Comparison of ENCODE assay signal across 20 cellular contexts in genomic region chr3:115704661-115705338, GRCh38.
DNase-seq lines count a peak whose midpoint lies in the region; ATAC-seq and TF ChIP-seq lines count a peak whose summit lies in the region.
"Had no signal": no experiment of that assay in that cellular context is flagged by ENCODE, and none has a peak within 500 bp of the region (broad histone marks: within the 10 kb centered on the region; RNA-seq: fewer than 3 reads in every experiment).

No MANE protein-coding gene starts in this region.

- H3K4me1 Mint-ChIP-seq in CD4-positive, alpha-beta T cell (ENCODE audit: low read depth) = no peaks in the 10 kb centered on the region
- H3K4me1 Mint-ChIP-seq: activated CD4-positive, alpha-beta T cell treated with anti-CD3 and anti-CD28 coated beads, Interleukin-2, amount 10 ng/mL, durations not matched to agents 7 days and 5 days; naive thymus-derived CD8-positive, alpha-beta T cell had no signal

- H3K9ac ChIP-seq in OCI-LY3 (ENCODE audit: low read length) = peak overlapping the region; percentile 47

- POLR2A ChIA-PET in CD4-positive, alpha-beta T cell (lab: Charles Lee) = no interaction called here

- intact Hi-C loops in heart right ventricle (cut with DNase I) = no loop called here
- intact Hi-C loops in CD4-positive, alpha-beta T cell (cut with DNase I, micrococcal nuclease) = no loop called here

- ATAC-seq in HG02870 (IDR thresholded peaks at IDR 0.05; ENCODE audit: unreplicated experiment) (peak; percentile 83), heart right ventricle (no peak)
- no peak for ATAC-seq in CD4-positive, alpha-beta T cell (ENCODE audit: poor library complexity)
- ATAC-seq: activated T-cell treated with anti-CD3 and anti-CD28 coated beads, Interleukin-2, amount 50 U/mL, for 4 hours; left ventricle myocardium superior; naive thymus-derived CD8-positive, alpha-beta T cell had no signal

- no peak overlapping the region for H3K4me3 Mint-ChIP-seq in CD4-positive, alpha-beta T cell
- H3K4me3 Mint-ChIP-seq: activated CD4-positive, alpha-beta T cell treated with anti-CD3 and anti-CD28 coated beads, Interleukin-2, amount 10 ng/mL, durations not matched to agents 7 days and 5 days; activated T-cell treated with anti-CD3 and anti-CD28 coated beads, Interleukin-2, amount 50 U/mL, for 4 hours; naive thymus-derived CD8-positive, alpha-beta T cell had no signal

- peaks cover 11% of the 10 kb centered on the region for H3K36me3 ChIP-seq in OCI-LY3 (replicated peaks; ENCODE audit: low read depth, low read length)
- H3K36me3 ChIP-seq in heart right ventricle = no peaks in the 10 kb centered on the region
- H3K36me3 ChIP-seq: esophagus muscularis mucosa had no signal

- TF ChIP-seq CTCF in OCI-LY3 (IDR thresholded peaks at IDR 0.05; ENCODE audit: low read depth, low read length) (no peak), fibroblast of villous mesenchyme (IDR thresholded peaks at IDR 0.05; ENCODE audit: insufficient read depth, low read depth, low read length) (no peak), heart right ventricle (IDR thresholded peaks at IDR 0.05) (no peak)
- TF ChIP-seq CTCF in CD4-positive, alpha-beta T cell (IDR thresholded peaks at IDR 0.05) = no peak

- CTCF ChIA-PET in CD4-positive, alpha-beta T cell (lab: Charles Lee) = no interaction called here

- H4K20me1 ChIP-seq in OCI-LY3 (ENCODE audit: insufficient read depth, low read length) = no peaks in the 10 kb centered on the region

- H3K79me2 ChIP-seq in OCI-LY3 (ENCODE audit: low read length) = no peaks in the 10 kb centered on the region

- H3K9me3 ChIP-seq in OCI-LY3 (ENCODE audit: insufficient read depth, low read length) = peaks cover 12% of the 10 kb centered on the region
- peaks cover 0 to 6% (median 0%) of the 10 kb centered on the region in 11 donors for H3K9me3 ChIP-seq in heart right ventricle
- no peaks in the 10 kb centered on the region for H3K9me3 ChIP-seq in CD4-positive, alpha-beta T cell (ENCODE audit: control insufficient read depth, low read length)
- H3K9me3 ChIP-seq: esophagus muscularis mucosa, testis had no signal

- H2AFZ ChIP-seq in OCI-LY3 (ENCODE audit: low read depth, low read length) = peak overlapping the region; percentile 77

- H3K27ac ChIP-seq in OCI-LY3 (ENCODE audit: low read length) (peak overlapping the region; percentile 84), heart right ventricle (no peak overlapping the region)
- H3K27ac ChIP-seq in CD4-positive, alpha-beta T cell (ENCODE audit: low read depth, low read length) = no peak overlapping the region
- H3K27ac ChIP-seq: esophagus muscularis mucosa, testis had no signal

- peak overlapping the region; percentile 78 for H3K4me2 ChIP-seq in OCI-LY3 (ENCODE audit: low read length)

- H3K4me3 ChIP-seq in OCI-LY3 (ENCODE audit: low read length) = peak overlapping the region; percentile 58
- H3K4me3 ChIP-seq in fibroblast of villous mesenchyme (ENCODE audit: low read depth, low read length) = no peak overlapping the region
- no peak overlapping the region for H3K4me3 ChIP-seq in heart right ventricle
- H3K4me3 ChIP-seq: esophagus muscularis mucosa, testis had no signal

- WGBS in heart right ventricle, 2 donors = 81 to 89% methylated on average over 4 of the region's 4 CpGs

- H3K27me3 ChIP-seq in OCI-LY3 (ENCODE audit: low read depth, low read length) = no peaks in the 10 kb centered on the region
- no peaks in the 10 kb centered on the region for H3K27me3 ChIP-seq in heart right ventricle
- H3K27me3 ChIP-seq in CD4-positive, alpha-beta T cell (ENCODE audit: control insufficient read depth, insufficient read depth, low read length) = peaks cover 3% of the 10 kb centered on the region
- H3K27me3 ChIP-seq: esophagus muscularis mucosa, testis had no signal

- DNase-seq in DMS153 treated with DMSO at 0.1 percent for 48 hours (lab: John Stamatoyannopoulos, UW; ENCODE audit: unreplicated experiment) = peak; percentile 13
- DNase-seq in fibroblast of villous mesenchyme (ENCODE audit: low read depth) = peak; percentile 31
- DNase-seq in heart right ventricle = no peak
- DNase-seq in CD4-positive, alpha-beta T cell = no peak
- no peak for DNase-seq in HK-2 (ENCODE audit: unreplicated experiment)
- no peak for DNase-seq in central memory CD4-positive, alpha-beta T cell
- DNase-seq: activated CD4-positive, alpha-beta T cell treated with anti-CD3 and anti-CD28 coated beads, Interleukin-2, amount 10 ng/mL, durations not matched to agents 7 days and 5 days; activated T-cell treated with anti-CD3 and anti-CD28 coated beads, Interleukin-2, amount 50 U/mL, for 4 hours; amygdala; dermis blood vessel endothelial cell; DMS79; left ventricle myocardium superior; naive thymus-derived CD8-positive, alpha-beta T cell; NCI-H146; NCI-H526 treated with DMSO at 0.1 percent for 48 hours; T-helper 2 cell; testis had no signal

- H3K27me3 Mint-ChIP-seq in CD4-positive, alpha-beta T cell = peaks cover 7% of the 10 kb centered on the region

- H3K9me3 Mint-ChIP-seq in CD4-positive, alpha-beta T cell = no peaks in the 10 kb centered on the region
- H3K9me3 Mint-ChIP-seq: activated CD4-positive, alpha-beta T cell treated with anti-CD3 and anti-CD28 coated beads, Interleukin-2, amount 10 ng/mL, durations not matched to agents 7 days and 5 days; activated T-cell treated with anti-CD3 and anti-CD28 coated beads, Interleukin-2, amount 50 U/mL, for 4 hours; naive thymus-derived CD8-positive, alpha-beta T cell had no signal

- no peaks in the 10 kb centered on the region for H3K36me3 Mint-ChIP-seq in CD4-positive, alpha-beta T cell (ENCODE audit: low read depth)
- H3K36me3 Mint-ChIP-seq: naive thymus-derived CD8-positive, alpha-beta T cell had no signal

- H3K27ac Mint-ChIP-seq in CD4-positive, alpha-beta T cell = no peak overlapping the region
- H3K27ac Mint-ChIP-seq: activated CD4-positive, alpha-beta T cell treated with anti-CD3 and anti-CD28 coated beads, Interleukin-2, amount 10 ng/mL, durations not matched to agents 7 days and 5 days; naive thymus-derived CD8-positive, alpha-beta T cell had no signal

- peaks cover 45% of the 10 kb centered on the region for H3K4me1 ChIP-seq in OCI-LY3 (ENCODE audit: low read length)
- no peaks in the 10 kb centered on the region for H3K4me1 ChIP-seq in heart right ventricle
- H3K4me1 ChIP-seq: testis had no signal

Comparison
In these comparisons a context has a peak if more than half of its experiments do, and no peak if none do; other contexts are left out.
1. DNase-seq: peak in DMS153 treated with DMSO at 0.1 percent for 48 hours (single experiment) and fibroblast of villous mesenchyme (single experiment); none in heart right ventricle (0 of 2), CD4-positive, alpha-beta T cell (0 of 10), HK-2 (single experiment) and central memory CD4-positive, alpha-beta T cell (single experiment).